9 cellular contexts compared by ENCODE assay signal in genomic region chr7:45358277-45358676, GRCh38.
"Had no signal": no experiment of that assay in that cellular context is flagged by ENCODE, and none has a peak within 500 bp of the region (broad histone marks: within the 10 kb centered on the region; RNA-seq: fewer than 3 reads in every experiment).

No MANE protein-coding gene starts in this region.

- H3K36me3 Mint-ChIP-seq: IgD-negative memory B cell had no signal

- DNase-seq: GM23248, GOT3, H7, HFFc6 had no signal

- H3K27ac Mint-ChIP-seq: HFFc6, IgD-negative memory B cell had no signal

- H3K4me3 Mint-ChIP-seq: HFFc6 had no signal

- H3K27ac ChIP-seq: GM23248, HL-60 had no signal

- H3K36me3 ChIP-seq: HAP-1 had no signal

- H3K9me3 ChIP-seq: HAP-1 had no signal

- H3K9me3 Mint-ChIP-seq: HFFc6 had no signal

- H3K4me1 ChIP-seq: HAP-1 had no signal

- ATAC-seq: HCT116, HepG2 had no signal

- H3K4me1 Mint-ChIP-seq: IgD-negative memory B cell had no signal

- H3K4me3 ChIP-seq: GM23248, HAP-1 had no signal
